In genomic region chr19:35380450-35381124, GRCh38 we compare ENCODE assay signal across 1 cellular context.
TF ChIP-seq lines count a peak whose summit lies in the region.

No MANE protein-coding gene starts in this region.

TF ChIP-seq in HepG2, 621 proteins besides CTCF, POLR2A, EP300 and RAD21 (continued from another document and continues in another):
- TF ChIP-seq HNF1B (CRISPR knock-in tag; IDR thresholded peaks at IDR 0.05) (peak; percentile 85), NFRKB (IDR thresholded peaks at IDR 0.05) (no peak), SIN3A (IDR thresholded peaks at IDR 0.05; ENCODE audit: borderline replicate concordance, low read depth, low read length) (no peak), ZNF580 (CRISPR knock-in tag; IDR thresholded peaks at IDR 0.05; ENCODE audit: borderline replicate concordance, low read depth) (no peak), NFE2L1 (CRISPR knock-in tag; IDR thresholded peaks at IDR 0.05; ENCODE audit: borderline replicate concordance) (no peak), ZNF326 (CRISPR knock-in tag; IDR thresholded peaks at IDR 0.05; ENCODE audit: borderline replicate concordance) (no peak), ATF7-NPFF (CRISPR knock-in tag; IDR thresholded peaks at IDR 0.05; ENCODE audit: low read depth) (no peak), ASH2L (IDR thresholded peaks at IDR 0.05; ENCODE audit: insufficient read length, low read depth, low read length) (no peak), RNF219 (CRISPR knock-in tag; IDR thresholded peaks at IDR 0.05) (no peak), HINFP (CRISPR knock-in tag; IDR thresholded peaks at IDR 0.05; ENCODE audit: low read depth) (peak; percentile 70; the same call in 1 of the 2 replicates), ZBTB25 (CRISPR knock-in tag; IDR thresholded peaks at IDR 0.05) (no peak), HNF4A (CRISPR knock-in tag; IDR thresholded peaks at IDR 0.05) (peak; percentile 83), MBNL3 (CRISPR knock-in tag; conservative IDR thresholded peaks at IDR 0.05) (no peak), KAT2B (IDR thresholded peaks at IDR 0.05; ENCODE audit: borderline replicate concordance, low read depth, low read length) (no peak), HMGXB4 (CRISPR knock-in tag; IDR thresholded peaks at IDR 0.05; ENCODE audit: borderline replicate concordance in 1 of 2, low read depth in 1 of 2) (peak; percentile 21 to 48; a peak in 1 of 4 replicates), ZNF570 (CRISPR knock-in tag; IDR thresholded peaks at IDR 0.05; ENCODE audit: borderline replicate concordance) (no peak), SNRNP70 (IDR thresholded peaks at IDR 0.05; ENCODE audit: low read depth, low read length) (no peak), CBX1 (IDR thresholded peaks at IDR 0.05; ENCODE audit: low read depth) (peak; percentile 14), SKI (IDR thresholded peaks at IDR 0.05; ENCODE audit: partially characterized antibody) (no peak), HDAC2 (CRISPR knock-in tag; IDR thresholded peaks at IDR 0.05) (peak; percentile 89), ATM (IDR thresholded peaks at IDR 0.05; ENCODE audit: borderline replicate concordance) (no peak), MYC (CRISPR knock-in tag; IDR thresholded peaks at IDR 0.05; ENCODE audit: borderline replicate concordance) (peak; percentile 72; the same call in 1 of the 2 replicates), GABPB1 (CRISPR knock-in tag; IDR thresholded peaks at IDR 0.05) (no peak), PAX8 (CRISPR knock-in tag; IDR thresholded peaks at IDR 0.05; ENCODE audit: borderline replicate concordance) (no peak), ZNF75D (CRISPR knock-in tag; IDR thresholded peaks at IDR 0.05; ENCODE audit: borderline replicate concordance) (no peak), KDM3A (CRISPR knock-in tag; IDR thresholded peaks at IDR 0.05; ENCODE audit: low read depth) (no peak), ZNF562 (CRISPR knock-in tag; IDR thresholded peaks at IDR 0.05; ENCODE audit: borderline replicate concordance) (no peak), ZNF780A (CRISPR knock-in tag; IDR thresholded peaks at IDR 0.05) (no peak), ZNF431 (CRISPR knock-in tag; IDR thresholded peaks at IDR 0.05; ENCODE audit: borderline replicate concordance, low read depth) (no peak), BHLHE40 (IDR thresholded peaks at IDR 0.05; ENCODE audit: low read length) (no peak), FOXK2 (IDR thresholded peaks at IDR 0.05) (no peak), ZNF563 (CRISPR knock-in tag; IDR thresholded peaks at IDR 0.05) (peak; percentile 57; the same call in 1 of the 2 replicates), ZFY (CRISPR knock-in tag; IDR thresholded peaks at IDR 0.05) (0 out of 2 replicates have a peak, but pooled peaks have one; percentile 19), HBP1 (CRISPR knock-in tag; IDR thresholded peaks at IDR 0.05; ENCODE audit: low read depth) (peak; percentile 57; the same call in 1 of the 2 replicates), ZUFSP (CRISPR knock-in tag; IDR thresholded peaks at IDR 0.05; ENCODE audit: borderline replicate concordance) (no peak), SPEN (CRISPR knock-in tag; IDR thresholded peaks at IDR 0.05; ENCODE audit: low read depth) (peak; percentile 19; the same call in 1 of the 2 replicates), ZNF557 (CRISPR knock-in tag; IDR thresholded peaks at IDR 0.05) (no peak), E2F1 (CRISPR knock-in tag; IDR thresholded peaks at IDR 0.05) (peak; percentile 56; the same call in 1 of the 2 replicates), ZNF737 (CRISPR knock-in tag; IDR thresholded peaks at IDR 0.05; ENCODE audit: borderline replicate concordance) (no peak), NR2F6 (IDR thresholded peaks at IDR 0.05) (peak; percentile 74; the same call in 1 of the 2 replicates), NR2F6 (CRISPR knock-in tag; IDR thresholded peaks at IDR 0.05) (peak; percentile 87), NFYC (CRISPR knock-in tag; IDR thresholded peaks at IDR 0.05) (no peak), RORA (CRISPR knock-in tag; IDR thresholded peaks at IDR 0.05) (no peak), TSC22D2 (CRISPR knock-in tag; IDR thresholded peaks at IDR 0.05; ENCODE audit: borderline replicate concordance) (no peak), NBN (conservative IDR thresholded peaks at IDR 0.05) (no peak), ZNF274 (CRISPR knock-in tag; IDR thresholded peaks at IDR 0.05) (0 out of 2 replicates have a peak, but pooled peaks have one; percentile 21), SMAD1 (CRISPR knock-in tag; IDR thresholded peaks at IDR 0.05; ENCODE audit: borderline replicate concordance, low read depth) (no peak), IKZF4 (CRISPR knock-in tag; IDR thresholded peaks at IDR 0.05; ENCODE audit: borderline replicate concordance, low read depth, not compliant biosample characterization) (no peak), HOXA3 (CRISPR knock-in tag; IDR thresholded peaks at IDR 0.05) (peak; percentile 78), PRDM10 (CRISPR knock-in tag; IDR thresholded peaks at IDR 0.05; ENCODE audit: low read depth) (no peak)
